ENCODE assay signal across 7 cellular contexts in genomic region chr3:66816110-66816761, GRCh38.
DNase-seq lines count a peak whose midpoint lies in the region; ATAC-seq and TF ChIP-seq lines count a peak whose summit lies in the region.

No MANE protein-coding gene starts in this region.

- H3K9me3 Mint-ChIP-seq in nephron: no peaks in the 10 kb centered on the region

- H3K27me3 ChIP-seq in SK-N-SH (ENCODE audit: insufficient read depth) (no peaks in the 10 kb centered on the region; the same call in 1 of the 2 replicates), fibroblast of lung (ENCODE audit: control insufficient read depth, insufficient read depth, low read length) (no peaks in the 10 kb centered on the region)

- no peaks in the 10 kb centered on the region for H3F3A ChIP-seq in SK-N-SH (replicated peaks; ENCODE audit: insufficient read depth)

- H3K36me3 ChIP-seq in SK-N-SH (replicated peaks in 1 of 2; ENCODE audit: control insufficient read depth in 1 of 2, insufficient read depth in 2 of 2, low read length in 1 of 2) (no peaks in the 10 kb centered on the region), fibroblast of lung (ENCODE audit: control insufficient read depth, insufficient read depth, low read length) (no peaks in the 10 kb centered on the region)

- POLR2A ChIA-PET in SK-N-SH (lab: Yijun Ruan, JAX): no interaction called here

- peaks cover 27% of the 10 kb centered on the region for H3K4me1 Mint-ChIP-seq in nephron

- peak overlapping the region in 1 of 3 experiments; percentile 15 for H3K27ac Mint-ChIP-seq in nephron

- peak; percentile 66 for ATAC-seq in GM21717 (IDR thresholded peaks at IDR 0.05; ENCODE audit: unreplicated experiment)

- H4K20me1 ChIP-seq in SK-N-SH (ENCODE audit: insufficient read depth) (no peaks in the 10 kb centered on the region), fibroblast of lung (ENCODE audit: control insufficient read depth, extremely low read depth, insufficient read depth, low read length) (no peaks in the 10 kb centered on the region)

- H3K27me3 Mint-ChIP-seq in nephron (ENCODE audit: low read depth): peaks cover 6% of the 10 kb centered on the region

- no peak overlapping the region for H3K9ac ChIP-seq in SK-N-SH
- no peak overlapping the region for H3K9ac ChIP-seq in fibroblast of lung (ENCODE audit: insufficient read depth, low read length)

- no peak overlapping the region for H3K4me3 Mint-ChIP-seq in nephron

- no peaks in the 10 kb centered on the region for H3K9me3 ChIP-seq in SK-N-SH
- H3K9me3 ChIP-seq in fibroblast of lung (ENCODE audit: control insufficient read depth, insufficient read depth, low read depth, low read length): no peaks in the 10 kb centered on the region

- H2AFZ ChIP-seq in SK-N-SH (ENCODE audit: low read depth): no peak overlapping the region
- no peak overlapping the region for H2AFZ ChIP-seq in fibroblast of lung (ENCODE audit: low read length)

- no peaks in the 10 kb centered on the region for H3K9me2 ChIP-seq in SK-N-SH

- TF ChIP-seq RAD21 in SK-N-SH (IDR thresholded peaks at IDR 0.05; ENCODE audit: low read length): peak; percentile 80

- WGBS in SK-N-SH (ENCODE audit: low lambda C conversion rate): 25% methylated on average over 4 of the region's 4 CpGs

- no peaks in the 10 kb centered on the region for H3K4me1 ChIP-seq in SK-N-SH (ENCODE audit: control insufficient read depth in 1 of 2, insufficient read depth in 2 of 2, low read depth in 1 of 2, low read length in 1 of 2)
- H3K4me1 ChIP-seq in fibroblast of lung (ENCODE audit: control insufficient read depth, extremely low read depth, insufficient read depth, low read length): no peaks in the 10 kb centered on the region

- TF ChIP-seq CTCF in SK-N-SH (IDR thresholded peaks at IDR 0.05): peak; percentile 66
- TF ChIP-seq CTCF in fibroblast of lung (conservative IDR thresholded peaks at IDR 0.05 in 1 of 2, IDR thresholded peaks at IDR 0.05 in 1 of 2; ENCODE audit: low read depth in 1 of 2, low read length in 2 of 2): peak; percentile 39 to 45
- TF ChIP-seq CTCF in nephron (IDR thresholded peaks at IDR 0.05; ENCODE audit: unreplicated experiment in 3 of 3): peak; percentile 66 to 73 (median 69)

- H3K36me3 Mint-ChIP-seq in nephron (ENCODE audit: low read depth): no peaks in the 10 kb centered on the region

- H3K4me3 ChIP-seq in SK-N-SH (ENCODE audit: low read depth in 2 of 2, low read length in 1 of 2) (no peak overlapping the region), fibroblast of lung (replicated peaks in 1 of 4; ENCODE audit: control extremely low read depth in 1 of 4, insufficient read depth in 1 of 4, low read depth in 3 of 4, low read length in 4 of 4) (no peak overlapping the region)

- CTCF ChIA-PET in SK-N-SH (lab: Yijun Ruan, JAX): interaction anchor here (0.7 to 3.3 kb wide), 37 partner anchors 8 to 566 kb away, joined by 3 to 70 read pairs (median 4); no protein-coding TSS in a partner anchor

- H3K27ac ChIP-seq in SK-N-SH (ENCODE audit: low read depth in 2 of 2, low read length in 1 of 2): no peak overlapping the region
- H3K27ac ChIP-seq in fibroblast of lung (ENCODE audit: insufficient read depth, low read length): no peak overlapping the region

- peak; percentile 34 for DNase-seq in GDM1 (lab: John Stamatoyannopoulos, UW)
- DNase-seq in NCI-H1105 (lab: John Stamatoyannopoulos, UW): peak; percentile 20
- peak; percentile 46 for DNase-seq in SK-N-SH
- peak; percentile 70 to 86 for DNase-seq in fibroblast of lung (ENCODE audit: low read depth in 2 of 2)
- DNase-seq in ecto neural progenitor cell (ENCODE audit: low spot score): no peak

- no peaks in the 10 kb centered on the region for H3K79me2 ChIP-seq in SK-N-SH (ENCODE audit: insufficient read depth)
- H3K79me2 ChIP-seq in fibroblast of lung (ENCODE audit: control insufficient read depth, insufficient read depth, low read length): no peaks in the 10 kb centered on the region

- no peak for TF ChIP-seq EP300 in SK-N-SH (IDR thresholded peaks at IDR 0.05; ENCODE audit: borderline replicate concordance in 1 of 2, low read depth in 1 of 2, low read length in 1 of 2)

- H3K4me2 ChIP-seq in SK-N-SH: no peak overlapping the region
- H3K4me2 ChIP-seq in fibroblast of lung (ENCODE audit: extremely low read depth, insufficient read depth, low read length): no peak overlapping the region

TF ChIP-seq in SK-N-SH, 30 proteins besides CTCF, POLR2A, EP300 and RAD21:
- no peak for TF ChIP-seq NFIC (IDR thresholded peaks at IDR 0.05; ENCODE audit: borderline replicate concordance)
- peak; percentile 58 for TF ChIP-seq SMC3 (IDR thresholded peaks at IDR 0.05; ENCODE audit: low read depth, low read length)
